Comparison of ENCODE assay signal across 8 cellular contexts in genomic region chr19:38977445-38978314, GRCh38. TPM values are rescaled to one million over a fixed set of nuclear protein-coding genes. Genes with fewer than 3 reads are reported as not detected.
DNase-seq lines count a peak whose midpoint lies in the region; ATAC-seq, FAIRE-seq and TF ChIP-seq lines count a peak whose summit lies in the region.

No MANE protein-coding gene starts in this region.

- POLR2A ChIA-PET in A549 (lab: Yijun Ruan, JAX): interaction anchor here (2.2 to 2.9 kb wide), 2 partner anchors 46 to 53 kb away, joined by 9 to 21 read pairs; partner anchors contain the start of genes MRPS12 and SARS2
- POLR2A ChIA-PET in endothelial cell of umbilical vein (lab: Charles Lee): no interaction called here
- POLR2A ChIA-PET in naive thymus-derived CD8-positive, alpha-beta T cell (lab: Charles Lee): no interaction called here

- H3K9me3 Mint-ChIP-seq in effector memory CD8-positive, alpha-beta T cell: no peaks in the 10 kb centered on the region
- H3K9me3 Mint-ChIP-seq in naive thymus-derived CD8-positive, alpha-beta T cell: peaks cover 0 to 9% (median 4%) of the 10 kb centered on the region in 9 donors

- no peak for TF ChIP-seq CTCF in A549 (IDR thresholded peaks at IDR 0.05)
- no peak for TF ChIP-seq CTCF in endothelial cell of umbilical vein (IDR thresholded peaks at IDR 0.05; ENCODE audit: extremely low read depth in 1 of 2, insufficient read depth in 1 of 2, low read depth in 1 of 2, low read length in 2 of 2)

- dilution Hi-C loops in endothelial cell of umbilical vein (cut with MboI; ENCODE audit: extremely low pct_ligation_motif_present, low sequenced_read_pairs): no loop called here

- H2AFZ ChIP-seq in endothelial cell of umbilical vein (ENCODE audit: low read depth, low read length): peak overlapping the region; percentile 34

- peak overlapping the region; percentile 0 to 91; a peak in 5 of 6 replicates for H3K27ac ChIP-seq in A549
- no peak overlapping the region for H3K27ac ChIP-seq in endothelial cell of umbilical vein (ENCODE audit: insufficient read depth, low read depth, low read length)

- WGBS in A549 (ENCODE audit: missing lambda C conversion rate): 77% methylated on average over 15 of the region's 15 CpGs

- peaks cover 5% of the 10 kb centered on the region for H3K79me2 ChIP-seq in endothelial cell of umbilical vein (ENCODE audit: control insufficient read depth, insufficient read depth, low read length)

- DNase-seq in A549 (ENCODE audit: low read depth in 1 of 2, low spot score in 1 of 2) (peak in 1 of 2 experiments; percentile 33), HPDE6-E6E7 (ENCODE audit: extremely low spot score) (peak; percentile 29), endothelial cell of umbilical vein (ENCODE audit: low read depth, low spot score) (no peak), DMS114 treated with DMSO at 0.1 percent for 48 hours (lab: John Stamatoyannopoulos, UW; ENCODE audit: unreplicated experiment) (no peak), COLO668 (lab: John Stamatoyannopoulos, UW; ENCODE audit: unreplicated experiment) (no peak)
- no peak for DNase-seq in effector memory CD8-positive, alpha-beta T cell
- no peak for DNase-seq in naive thymus-derived CD8-positive, alpha-beta T cell

- H3K27me3 ChIP-seq in endothelial cell of umbilical vein (ENCODE audit: control insufficient read depth in 2 of 2, insufficient read depth in 2 of 2, low read length in 2 of 2): no peaks in the 10 kb centered on the region

- CTCF ChIA-PET in A549 (lab: Yijun Ruan, JAX) (interaction anchor here (0.6 to 12.4 kb wide), 38 partner anchors 8 to 578 kb away, joined by 3 to 344 read pairs (median 5); partner anchors contain the start of genes ACP7, FAM98C, FBXO27 and MRPS12), endothelial cell of umbilical vein (lab: Charles Lee) (interaction anchor here (0.6 to 4.5 kb wide), 6 partner anchors 12 to 826 kb away, joined by 3 to 39 read pairs (median 4); no protein-coding TSS in a partner anchor)

- H3K4me3 Mint-ChIP-seq in effector memory CD8-positive, alpha-beta T cell: no peak overlapping the region
- H3K4me3 Mint-ChIP-seq in naive thymus-derived CD8-positive, alpha-beta T cell: no peak overlapping the region

- TF ChIP-seq POLR2A in A549 (IDR thresholded peaks at IDR 0.05; ENCODE audit: low read length): no peak
- no peak for TF ChIP-seq POLR2A in endothelial cell of umbilical vein (IDR thresholded peaks at IDR 0.05; ENCODE audit: low read depth, low read length)

- no peak overlapping the region for H3K9ac ChIP-seq in endothelial cell of umbilical vein (replicated peaks; ENCODE audit: extremely low read depth, insufficient read depth, low read length)

- H3K4me1 ChIP-seq in A549 (peaks cover 32% of the 10 kb centered on the region), endothelial cell of umbilical vein (ENCODE audit: control insufficient read depth, extremely low read depth, insufficient read depth, low read length) (peaks cover 14% of the 10 kb centered on the region)

- H3K27me3 Mint-ChIP-seq in effector memory CD8-positive, alpha-beta T cell: peaks cover 21 to 38% of the 10 kb centered on the region in 2 donors
- peaks cover 26 to 48% (median 35%) of the 10 kb centered on the region in 5 donors for H3K27me3 Mint-ChIP-seq in naive thymus-derived CD8-positive, alpha-beta T cell

- no peaks in the 10 kb centered on the region for H3K9me1 ChIP-seq in endothelial cell of umbilical vein (replicated peaks; ENCODE audit: control insufficient read depth, extremely low read depth, insufficient read depth, low read length)

- H3K4me3 ChIP-seq in A549 (no peak overlapping the region), endothelial cell of umbilical vein (replicated peaks in 1 of 3; ENCODE audit: insufficient read depth in 1 of 3, low read depth in 1 of 3, low read length in 3 of 3) (no peak overlapping the region)

- no peak for TF ChIP-seq RAD21 in A549 (conservative IDR thresholded peaks at IDR 0.05 in 1 of 2, IDR thresholded peaks at IDR 0.05 in 1 of 2)

- intact Hi-C loops in endothelial cell of umbilical vein (cut with micrococcal nuclease): no loop called here

- TF ChIP-seq EP300 in A549 (IDR thresholded peaks at IDR 0.05): no peak

- H3K36me3 Mint-ChIP-seq in effector memory CD8-positive, alpha-beta T cell (ENCODE audit: insufficient read depth): no peaks in the 10 kb centered on the region
- H3K36me3 Mint-ChIP-seq in naive thymus-derived CD8-positive, alpha-beta T cell: peaks cover 0 to 10% (median 0%) of the 10 kb centered on the region in 3 donors

- no peaks in the 10 kb centered on the region for H4K20me1 ChIP-seq in endothelial cell of umbilical vein (replicated peaks; ENCODE audit: control insufficient read depth, extremely low read depth, insufficient read depth, low read length)

- FAIRE-seq in A549 (lab: Jason Lieb, UNC) (peak; percentile 97), endothelial cell of umbilical vein (lab: Jason Lieb, UNC) (no peak)

- H3K27ac Mint-ChIP-seq in effector memory CD8-positive, alpha-beta T cell: no peak overlapping the region
- peak overlapping the region in 1 of 10 donors; percentile 9 for H3K27ac Mint-ChIP-seq in naive thymus-derived CD8-positive, alpha-beta T cell

- ATAC-seq in A549 (no peak), GM19395 (IDR thresholded peaks at IDR 0.05; ENCODE audit: unreplicated experiment) (peak; percentile 85)
- no peak for ATAC-seq in effector memory CD8-positive, alpha-beta T cell (replicated peaks)
- ATAC-seq in naive thymus-derived CD8-positive, alpha-beta T cell: no peak

- H3K36me3 ChIP-seq in endothelial cell of umbilical vein (ENCODE audit: control insufficient read depth in 2 of 2, extremely low read depth in 1 of 2, insufficient read depth in 2 of 2, low read length in 2 of 2): no peaks in the 10 kb centered on the region

- peaks cover 5 to 14% of the 10 kb centered on the region in 2 donors for H3K4me1 Mint-ChIP-seq in effector memory CD8-positive, alpha-beta T cell (ENCODE audit: low read depth in 2 of 2)
- H3K4me1 Mint-ChIP-seq in naive thymus-derived CD8-positive, alpha-beta T cell: peaks cover 7 to 18% (median 12%) of the 10 kb centered on the region in 4 donors

- no TSS peak for BruUV-seq in endothelial cell of umbilical vein (replicated peaks; lab: Mats Ljungman, UMichigan)

- peaks cover 6% of the 10 kb centered on the region; the same call in 2 of the 3 replicates for H3K9me3 ChIP-seq in A549
- H3K9me3 ChIP-seq in endothelial cell of umbilical vein (replicated peaks; ENCODE audit: control insufficient read depth, insufficient read depth, low read length): no peaks in the 10 kb centered on the region

- peak overlapping the region; percentile 92; the same call in 2 of the 3 replicates for H3K4me2 ChIP-seq in A549
- no peak overlapping the region for H3K4me2 ChIP-seq in endothelial cell of umbilical vein (ENCODE audit: insufficient read depth, low read length)

RNA-seq across cellular contexts. Expression of gene FBXO17, which starts 2.1 kb away (rescaled TPM):
- polyA plus RNA-seq in A549 (2011; rRNA removed) (68.1 and 73.1 TPM in 2 replicates), A549 (2017; fragmentation: RNase III; extraction: RNeasy Plus Mini Kit Qiagen cat#74134 plus additional on column Dnase treatment) (98.5 to 112 TPM (median 111 TPM) in 3 replicates), endothelial cell of umbilical vein (21.8 and 24.3 TPM in 2 replicates)
- 110 and 145 TPM in 2 replicates for polyA plus RNA-seq in A549 (2012; cell fraction: cytosol; rRNA removed)
- 217 and 308 TPM in 2 replicates for polyA plus RNA-seq in A549 (2012; cell fraction: nucleus; rRNA removed)
- polyA minus RNA-seq in A549 (2011; rRNA and poly(A)+ RNA removed): 45.7 and 49.4 TPM in 2 replicates
- 23.8 and 24.4 TPM in 2 replicates for total RNA-seq in endothelial cell of umbilical vein
- polyA plus RNA-seq in endothelial cell of umbilical vein (2011; cell fraction: cytosol; rRNA removed): 17.6 and 21.6 TPM in 2 replicates
- polyA plus RNA-seq in endothelial cell of umbilical vein (2011; cell fraction: nucleus; rRNA removed): 39.2 and 47.2 TPM in 2 replicates
- 29.7 and 37.9 TPM in 2 replicates for polyA plus RNA-seq in endothelial cell of umbilical vein (2012)
- 12.6 and 20.1 TPM in 2 replicates for polyA minus RNA-seq in endothelial cell of umbilical vein
- polyA minus RNA-seq in endothelial cell of umbilical vein (2011; cell fraction: cytosol; rRNA and poly(A)+ RNA removed): 1.3 TPM
- polyA minus RNA-seq in endothelial cell of umbilical vein (2011; cell fraction: nucleus; rRNA and poly(A)+ RNA removed): 10.7 and 15.5 TPM in 2 replicates
- total RNA-seq in naive thymus-derived CD8-positive, alpha-beta T cell: not detected
- polyA plus RNA-seq in naive thymus-derived CD8-positive, alpha-beta T cell: not detected

RNA-seq across cellular contexts. Expression of gene MRPS12, which starts 46.9 kb away (rescaled TPM):
- polyA plus RNA-seq in A549 (2011; rRNA removed) (92.8 and 104 TPM in 2 replicates), A549 (2017; fragmentation: RNase III; extraction: RNeasy Plus Mini Kit Qiagen cat#74134 plus additional on column Dnase treatment) (198 to 217 TPM (median 213 TPM) in 3 replicates), endothelial cell of umbilical vein (86.3 and 127 TPM in 2 replicates)
- 418 and 524 TPM in 2 replicates for polyA plus RNA-seq in A549 (2012; cell fraction: cytosol; rRNA removed)
- polyA plus RNA-seq in A549 (2012; cell fraction: nucleus; rRNA removed): 325 and 425 TPM in 2 replicates
- polyA minus RNA-seq in A549 (2011; rRNA and poly(A)+ RNA removed): 49.4 and 50.5 TPM in 2 replicates
- total RNA-seq in endothelial cell of umbilical vein: 46.0 and 49.3 TPM in 2 replicates
- polyA plus RNA-seq in endothelial cell of umbilical vein (2011; cell fraction: cytosol; rRNA removed): 48.6 and 60.2 TPM in 2 replicates
- 18.7 and 23.8 TPM in 2 replicates for polyA plus RNA-seq in endothelial cell of umbilical vein (2011; cell fraction: nucleus; rRNA removed)
- polyA plus RNA-seq in endothelial cell of umbilical vein (2012): 46.0 and 49.2 TPM in 2 replicates
- 14.9 and 16.0 TPM in 2 replicates for polyA minus RNA-seq in endothelial cell of umbilical vein
- polyA minus RNA-seq in endothelial cell of umbilical vein (2011; cell fraction: cytosol; rRNA and poly(A)+ RNA removed): 59.7 TPM
- polyA minus RNA-seq in endothelial cell of umbilical vein (2011; cell fraction: nucleus; rRNA and poly(A)+ RNA removed): 6.3 and 7.9 TPM in 2 replicates
- total RNA-seq in naive thymus-derived CD8-positive, alpha-beta T cell: 10 to 100 TPM; 25.6 to 28.4 TPM
- 10 to 100 TPM; 71.7 to 87.7 (median 85.1) TPM for polyA plus RNA-seq in naive thymus-derived CD8-positive, alpha-beta T cell

RNA-seq across cellular contexts. Expression of gene SARS2, which starts 47.1 kb away (rescaled TPM):
- polyA plus RNA-seq in A549 (2011; rRNA removed): 46.1 and 46.7 TPM in 2 replicates
- polyA plus RNA-seq in A549 (2012; cell fraction: cytosol; rRNA removed): 81.2 and 106 TPM in 2 replicates
- polyA plus RNA-seq in A549 (2012; cell fraction: nucleus; rRNA removed): 448 and 539 TPM in 2 replicates
- 81.8 to 98.0 TPM (median 93.4 TPM) in 3 replicates for polyA plus RNA-seq in A549 (2017; fragmentation: RNase III; extraction: RNeasy Plus Mini Kit Qiagen cat#74134 plus additional on column Dnase treatment)
- 54.8 and 68.1 TPM in 2 replicates for polyA minus RNA-seq in A549 (2011; rRNA and poly(A)+ RNA removed)
- total RNA-seq in endothelial cell of umbilical vein: 38.5 and 40.3 TPM in 2 replicates
- 43.7 and 58.6 TPM in 2 replicates for polyA plus RNA-seq in endothelial cell of umbilical vein
- 19.3 and 24.4 TPM in 2 replicates for polyA plus RNA-seq in endothelial cell of umbilical vein (2011; cell fraction: cytosol; rRNA removed)
- polyA plus RNA-seq in endothelial cell of umbilical vein (2011; cell fraction: nucleus; rRNA removed): 169 and 186 TPM in 2 replicates
- polyA plus RNA-seq in endothelial cell of umbilical vein (2012): 18.8 and 22.5 TPM in 2 replicates
- polyA minus RNA-seq in endothelial cell of umbilical vein: 25.0 and 37.0 TPM in 2 replicates
- 28.2 TPM for polyA minus RNA-seq in endothelial cell of umbilical vein (2011; cell fraction: cytosol; rRNA and poly(A)+ RNA removed)
- 37.9 and 41.1 TPM in 2 replicates for polyA minus RNA-seq in endothelial cell of umbilical vein (2011; cell fraction: nucleus; rRNA and poly(A)+ RNA removed)
- 10 to 100 TPM; 31.5 to 31.8 TPM for total RNA-seq in naive thymus-derived CD8-positive, alpha-beta T cell
- polyA plus RNA-seq in naive thymus-derived CD8-positive, alpha-beta T cell: 10 to 100 TPM in 2 of 3 donors, 1 to 10 TPM in 1; 8.8 to 14.9 (median 14.3) TPM

RNA-seq across cellular contexts. Expression of gene FBXO27, which starts 54.7 kb away (rescaled TPM):
- polyA plus RNA-seq in A549 (2011; rRNA removed) (13.4 and 15.2 TPM in 2 replicates), A549 (2017; fragmentation: RNase III; extraction: RNeasy Plus Mini Kit Qiagen cat#74134 plus additional on column Dnase treatment) (12.5 to 17.5 TPM (median 14.2 TPM) in 3 replicates), endothelial cell of umbilical vein (3.5 and 4.9 TPM in 2 replicates)
- 13.6 and 15.7 TPM in 2 replicates for polyA plus RNA-seq in A549 (2012; cell fraction: cytosol; rRNA removed)
- polyA plus RNA-seq in A549 (2012; cell fraction: nucleus; rRNA removed): 8.4 and 11.9 TPM in 2 replicates
- 24.7 and 26.9 TPM in 2 replicates for polyA minus RNA-seq in A549 (2011; rRNA and poly(A)+ RNA removed)
- 4.2 and 6.5 TPM in 2 replicates for total RNA-seq in endothelial cell of umbilical vein
- 2.5 and 3.0 TPM in 2 replicates for polyA plus RNA-seq in endothelial cell of umbilical vein (2011; cell fraction: cytosol; rRNA removed)
- 0.63 and 1.5 TPM in 2 replicates for polyA plus RNA-seq in endothelial cell of umbilical vein (2011; cell fraction: nucleus; rRNA removed)
- 2.9 and 4.7 TPM in 2 replicates for polyA plus RNA-seq in endothelial cell of umbilical vein (2012)
- 4.7 and 9.5 TPM in 2 replicates for polyA minus RNA-seq in endothelial cell of umbilical vein
- not detected for polyA minus RNA-seq in endothelial cell of umbilical vein (2011; cell fraction: cytosol; rRNA and poly(A)+ RNA removed)
- 0.91 and 2.4 TPM in 2 replicates for polyA minus RNA-seq in endothelial cell of umbilical vein (2011; cell fraction: nucleus; rRNA and poly(A)+ RNA removed)
- total RNA-seq in naive thymus-derived CD8-positive, alpha-beta T cell: not detected
- under 1 TPM in 1 of 3 donors, not detected in 2; 0.17 TPM for polyA plus RNA-seq in naive thymus-derived CD8-positive, alpha-beta T cell

Comparison
In these comparisons a context has a peak if more than half of its experiments do, and no peak if none do; other contexts are left out.
1. RNA of gene FBXO17, which starts 2.1 kb away (polyA plus RNA-seq): 68.1 to 308 TPM in A549 and 17.6 to 47.2 TPM in endothelial cell of umbilical vein; not detected in naive thymus-derived CD8-positive, alpha-beta T cell; every median in the first group is over 10 times any median in the second.